Comparison of ENCODE assay signal across 12 cellular contexts in the genomic region with DNA sequence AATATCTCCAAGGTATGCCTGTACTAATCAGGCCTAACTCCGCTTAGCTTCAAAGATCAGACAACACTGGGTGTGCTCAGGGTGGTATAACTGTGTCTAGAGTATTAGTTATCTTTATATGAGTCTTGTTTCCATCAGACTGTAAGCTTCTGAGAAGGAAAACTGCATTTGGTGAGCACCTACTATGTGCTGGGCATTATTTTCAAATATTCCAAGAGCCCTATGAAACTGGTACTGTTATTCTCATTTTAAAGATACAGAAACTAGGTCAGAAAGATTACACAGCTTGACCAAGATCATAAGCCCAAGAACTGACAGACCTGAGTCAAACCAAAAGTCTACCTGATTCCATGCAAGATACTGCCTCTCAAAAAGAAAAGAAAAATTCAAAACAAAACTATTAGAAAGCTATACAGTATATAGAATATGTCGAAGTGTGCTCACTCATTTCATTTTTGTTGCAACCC.
DNase-seq lines count a peak whose midpoint lies in the region; ATAC-seq and TF ChIP-seq lines count a peak whose summit lies in the region.
"Had no signal": no experiment of that assay in that cellular context is flagged by ENCODE, and none has a peak within 500 bp of the region (broad histone marks: within the 10 kb centered on the region; RNA-seq: fewer than 3 reads in every experiment).

No MANE protein-coding gene starts in this region.

- DNase-seq in GM10266 (ENCODE audit: extremely low spot score) (peak; percentile 48), NCI-H1694 (lab: John Stamatoyannopoulos, UW) (no peak), CD1c-positive myeloid dendritic cell (ENCODE audit: extremely low spot score) (no peak)
- no peak for DNase-seq in stimulated activated CD8-positive, alpha-beta memory T cell treated with anti-CD3 and anti-CD28 coated beads, Interleukin-4, amount 100 ng/mL, for 48 hours
- DNase-seq in activated CD4-positive, CD25-positive, alpha-beta regulatory T cell (lab: John Stamatoyannopoulos, UW): no peak
- DNase-seq: foreskin melanocyte; NCI-H226; stimulated activated CD4-positive, alpha-beta T cell treated with anti-CD3 and anti-CD28 coated beads, Interleukin-15, amount 100 ng/mL, for 24 hours; stomach had no signal

- no peak for TF ChIP-seq CTCF in GM10266 (IDR thresholded peaks at IDR 0.05; ENCODE audit: control insufficient read depth, insufficient read depth, low read depth, missing control alignments)

- ATAC-seq in GM18907 (IDR thresholded peaks at IDR 0.05; ENCODE audit: unreplicated experiment) (peak; percentile 67), HG02623 (IDR thresholded peaks at IDR 0.05; ENCODE audit: unreplicated experiment) (peak; percentile 61), HG03460 (IDR thresholded peaks at IDR 0.05; ENCODE audit: unreplicated experiment) (peak; percentile 50)
